ENCODE assay signal across 8 cellular contexts in genomic region chr3:115922681-115923347, GRCh38.
DNase-seq lines count a peak whose midpoint lies in the region; ATAC-seq and TF ChIP-seq lines count a peak whose summit lies in the region.

No MANE protein-coding gene starts in this region.

- TF ChIP-seq CTCF in activated CD8-positive, alpha-beta T cell treated with anti-CD3 and anti-CD28 coated beads for 36 hours (IDR thresholded peaks at IDR 0.05) = peak; percentile 15
- TF ChIP-seq CTCF in epithelial cell of esophagus (IDR thresholded peaks at IDR 0.05; ENCODE audit: insufficient read depth, low read depth, low read length, missing control alignments) (peak; percentile 71), type B pancreatic cell (conservative IDR thresholded peaks at IDR 0.05) (peak; percentile 69)

- H3K4me3 ChIP-seq in epithelial cell of esophagus (ENCODE audit: low read length) = no peak overlapping the region

- POLR2A ChIA-PET in activated CD8-positive, alpha-beta T cell treated with anti-CD3 and anti-CD28 coated beads for 36 hours (lab: Charles Lee) = no interaction called here
- POLR2A ChIA-PET in activated CD8-positive, alpha-beta T cell treated with anti-CD3 and anti-CD28 coated beads, Interleukin-2, amount 10 ng/mL, durations not matched to agents 7 days and 5 days (lab: Charles Lee) = no interaction called here
- POLR2A ChIA-PET in activated CD4-positive, alpha-beta memory T cell treated with anti-CD3 and anti-CD28 coated beads, Interleukin-2, amount 10 ng/mL, durations not matched to agents 7 days and 5 days (lab: Charles Lee) = no interaction called here

- intact Hi-C loops in activated CD8-positive, alpha-beta T cell treated with anti-CD3 and anti-CD28 coated beads for 36 hours (cut with micrococcal nuclease) = no loop called here

- no peaks in the 10 kb centered on the region for H3K36me3 Mint-ChIP-seq in activated CD8-positive, alpha-beta T cell treated with anti-CD3 and anti-CD28 coated beads for 36 hours (ENCODE audit: low read depth)
- no peaks in the 10 kb centered on the region for H3K36me3 Mint-ChIP-seq in activated CD8-positive, alpha-beta T cell treated with anti-CD3 and anti-CD28 coated beads, Interleukin-2, amount 10 ng/mL, durations not matched to agents 7 days and 5 days (ENCODE audit: low read depth)
- peaks cover 8% of the 10 kb centered on the region for H3K36me3 Mint-ChIP-seq in type B pancreatic cell
- H3K36me3 Mint-ChIP-seq in activated CD4-positive, alpha-beta memory T cell treated with anti-CD3 and anti-CD28 coated beads, Interleukin-2, amount 10 ng/mL, durations not matched to agents 7 days and 5 days (ENCODE audit: low read depth) = no peaks in the 10 kb centered on the region

- H3K27ac Mint-ChIP-seq in activated CD8-positive, alpha-beta T cell treated with anti-CD3 and anti-CD28 coated beads for 36 hours = no peak overlapping the region
- no peak overlapping the region for H3K27ac Mint-ChIP-seq in activated CD8-positive, alpha-beta T cell treated with anti-CD3 and anti-CD28 coated beads, Interleukin-2, amount 10 ng/mL, durations not matched to agents 7 days and 5 days
- H3K27ac Mint-ChIP-seq in type B pancreatic cell = no peak overlapping the region
- no peak overlapping the region for H3K27ac Mint-ChIP-seq in activated CD4-positive, alpha-beta memory T cell treated with anti-CD3 and anti-CD28 coated beads, Interleukin-2, amount 10 ng/mL, durations not matched to agents 7 days and 5 days

- no peaks in the 10 kb centered on the region for H3K4me1 Mint-ChIP-seq in activated CD8-positive, alpha-beta T cell treated with anti-CD3 and anti-CD28 coated beads for 36 hours (ENCODE audit: low read depth)
- H3K4me1 Mint-ChIP-seq in activated CD8-positive, alpha-beta T cell treated with anti-CD3 and anti-CD28 coated beads, Interleukin-2, amount 10 ng/mL, durations not matched to agents 7 days and 5 days (ENCODE audit: low read depth) = no peaks in the 10 kb centered on the region
- H3K4me1 Mint-ChIP-seq in type B pancreatic cell (ENCODE audit: unreplicated experiment) = peaks cover 5% of the 10 kb centered on the region
- H3K4me1 Mint-ChIP-seq in activated CD4-positive, alpha-beta memory T cell treated with anti-CD3 and anti-CD28 coated beads, Interleukin-2, amount 10 ng/mL, durations not matched to agents 7 days and 5 days = no peaks in the 10 kb centered on the region

- CTCF ChIA-PET in activated CD8-positive, alpha-beta T cell treated with anti-CD3 and anti-CD28 coated beads for 36 hours (lab: Charles Lee) = no interaction called here
- CTCF ChIA-PET in activated CD8-positive, alpha-beta T cell treated with anti-CD3 and anti-CD28 coated beads, Interleukin-2, amount 10 ng/mL, durations not matched to agents 7 days and 5 days (lab: Charles Lee) = no interaction called here
- CTCF ChIA-PET in activated CD4-positive, alpha-beta memory T cell treated with anti-CD3 and anti-CD28 coated beads, Interleukin-2, amount 10 ng/mL, durations not matched to agents 7 days and 5 days (lab: Charles Lee) = no interaction called here

- peaks cover 6% of the 10 kb centered on the region for H3K9me3 Mint-ChIP-seq in activated CD8-positive, alpha-beta T cell treated with anti-CD3 and anti-CD28 coated beads for 36 hours
- H3K9me3 Mint-ChIP-seq in activated CD8-positive, alpha-beta T cell treated with anti-CD3 and anti-CD28 coated beads, Interleukin-2, amount 10 ng/mL, durations not matched to agents 7 days and 5 days (ENCODE audit: insufficient read depth) = no peaks in the 10 kb centered on the region
- no peaks in the 10 kb centered on the region for H3K9me3 Mint-ChIP-seq in type B pancreatic cell
- H3K9me3 Mint-ChIP-seq in activated CD4-positive, alpha-beta memory T cell treated with anti-CD3 and anti-CD28 coated beads, Interleukin-2, amount 10 ng/mL, durations not matched to agents 7 days and 5 days = no peaks in the 10 kb centered on the region

- H3K27me3 Mint-ChIP-seq in activated CD8-positive, alpha-beta T cell treated with anti-CD3 and anti-CD28 coated beads for 36 hours = peaks cover 8% of the 10 kb centered on the region
- no peaks in the 10 kb centered on the region for H3K27me3 Mint-ChIP-seq in activated CD8-positive, alpha-beta T cell treated with anti-CD3 and anti-CD28 coated beads, Interleukin-2, amount 10 ng/mL, durations not matched to agents 7 days and 5 days (ENCODE audit: low read depth)
- H3K27me3 Mint-ChIP-seq in type B pancreatic cell = no peaks in the 10 kb centered on the region
- H3K27me3 Mint-ChIP-seq in activated CD4-positive, alpha-beta memory T cell treated with anti-CD3 and anti-CD28 coated beads, Interleukin-2, amount 10 ng/mL, durations not matched to agents 7 days and 5 days = no peaks in the 10 kb centered on the region

- H3K4me3 Mint-ChIP-seq in activated CD8-positive, alpha-beta T cell treated with anti-CD3 and anti-CD28 coated beads for 36 hours = no peak overlapping the region
- no peak overlapping the region for H3K4me3 Mint-ChIP-seq in activated CD8-positive, alpha-beta T cell treated with anti-CD3 and anti-CD28 coated beads, Interleukin-2, amount 10 ng/mL, durations not matched to agents 7 days and 5 days
- no peak overlapping the region for H3K4me3 Mint-ChIP-seq in type B pancreatic cell
- no peak overlapping the region for H3K4me3 Mint-ChIP-seq in activated CD4-positive, alpha-beta memory T cell treated with anti-CD3 and anti-CD28 coated beads, Interleukin-2, amount 10 ng/mL, durations not matched to agents 7 days and 5 days

- ATAC-seq in activated CD8-positive, alpha-beta T cell treated with anti-CD3 and anti-CD28 coated beads for 36 hours = no peak
- no peak for ATAC-seq in activated CD8-positive, alpha-beta T cell treated with anti-CD3 and anti-CD28 coated beads, Interleukin-2, amount 10 ng/mL, durations not matched to agents 7 days and 5 days
- no peak for ATAC-seq in GM21367 (IDR thresholded peaks at IDR 0.05; ENCODE audit: unreplicated experiment)

- DNase-seq in activated CD8-positive, alpha-beta T cell treated with anti-CD3 and anti-CD28 coated beads for 36 hours = no peak
- no peak for DNase-seq in activated CD8-positive, alpha-beta T cell treated with anti-CD3 and anti-CD28 coated beads, Interleukin-2, amount 10 ng/mL, durations not matched to agents 7 days and 5 days
- DNase-seq in NCI-H1694 treated with DMSO at 0.1 percent for 48 hours (lab: John Stamatoyannopoulos, UW) (peak; percentile 16), epithelial cell of esophagus (ENCODE audit: low read depth) (peak; percentile 44), type B pancreatic cell (ENCODE audit: extremely low spot score, unreplicated experiment) (no peak)
- DNase-seq in activated CD4-positive, alpha-beta memory T cell treated with anti-CD3 and anti-CD28 coated beads, Interleukin-2, amount 10 ng/mL, durations not matched to agents 7 days and 5 days = no peak
- no peak for DNase-seq in activated CD8-positive, alpha-beta memory T cell treated with anti-CD3 and anti-CD28 coated beads, Interleukin-2, amount 50 U/mL, for 48 hours

Comparison
In these comparisons a context has a peak if more than half of its experiments do, and no peak if none do; other contexts are left out.
1. DNase-seq: peak in NCI-H1694 treated with DMSO at 0.1 percent for 48 hours (single experiment) and epithelial cell of esophagus (single experiment); none in activated CD8-positive, alpha-beta T cell treated with anti-CD3 and anti-CD28 coated beads for 36 hours (single experiment), activated CD8-positive, alpha-beta T cell treated with anti-CD3 and anti-CD28 coated beads, Interleukin-2, amount 10 ng/mL, durations not matched to agents 7 days and 5 days (single experiment), type B pancreatic cell (single experiment), activated CD4-positive, alpha-beta memory T cell treated with anti-CD3 and anti-CD28 coated beads, Interleukin-2, amount 10 ng/mL, durations not matched to agents 7 days and 5 days (single experiment) and activated CD8-positive, alpha-beta memory T cell treated with anti-CD3 and anti-CD28 coated beads, Interleukin-2, amount 50 U/mL, for 48 hours (single experiment).
2. CTCF ChIP-seq: peak in every context shown above with its lines; median percentile 71 in epithelial cell of esophagus; 69 in type B pancreatic cell; 15 in activated CD8-positive, alpha-beta T cell treated with anti-CD3 and anti-CD28 coated beads for 36 hours.